1 cellular context compared by ENCODE assay signal in the genomic region with DNA sequence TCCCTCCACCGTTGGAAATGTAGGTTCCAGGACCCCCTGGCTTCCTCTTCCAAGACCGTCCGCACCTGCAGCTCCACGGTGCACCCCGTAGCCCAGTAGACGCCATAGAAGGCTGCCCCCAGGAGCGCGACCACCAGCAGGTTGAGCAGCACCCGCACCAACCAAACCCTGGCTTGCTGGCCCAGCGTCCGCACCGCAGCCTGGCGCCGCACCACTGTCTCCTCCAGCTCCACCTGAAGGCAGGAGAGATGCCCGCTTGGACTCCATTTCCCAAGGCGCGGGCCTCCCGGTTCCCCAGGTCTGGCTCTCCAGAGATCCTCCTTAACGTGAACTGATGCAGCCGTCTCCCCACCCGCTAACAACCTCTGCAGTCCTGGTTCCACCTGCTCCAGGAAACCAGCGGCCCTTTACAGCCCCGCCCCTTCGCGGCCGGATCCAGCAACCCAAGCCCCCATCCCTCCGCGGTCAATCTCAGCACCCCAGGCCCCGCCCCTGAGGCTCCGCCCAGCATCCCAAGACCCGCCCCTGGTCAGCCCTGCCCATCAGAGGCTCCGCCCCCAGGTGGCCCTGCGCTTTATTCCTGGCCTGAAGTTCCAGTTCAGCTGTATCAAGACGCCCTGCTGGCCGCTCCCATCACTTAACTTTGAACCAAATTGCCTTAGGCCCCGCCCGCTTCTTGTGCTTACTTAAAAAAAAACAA.
TF ChIP-seq lines count a peak whose summit lies in the region.

No MANE protein-coding gene starts in this region.

TF ChIP-seq in SK-N-SH, 30 proteins besides CTCF, POLR2A, EP300 and RAD21 (continued from another document):
- TF ChIP-seq, protein P1, sequence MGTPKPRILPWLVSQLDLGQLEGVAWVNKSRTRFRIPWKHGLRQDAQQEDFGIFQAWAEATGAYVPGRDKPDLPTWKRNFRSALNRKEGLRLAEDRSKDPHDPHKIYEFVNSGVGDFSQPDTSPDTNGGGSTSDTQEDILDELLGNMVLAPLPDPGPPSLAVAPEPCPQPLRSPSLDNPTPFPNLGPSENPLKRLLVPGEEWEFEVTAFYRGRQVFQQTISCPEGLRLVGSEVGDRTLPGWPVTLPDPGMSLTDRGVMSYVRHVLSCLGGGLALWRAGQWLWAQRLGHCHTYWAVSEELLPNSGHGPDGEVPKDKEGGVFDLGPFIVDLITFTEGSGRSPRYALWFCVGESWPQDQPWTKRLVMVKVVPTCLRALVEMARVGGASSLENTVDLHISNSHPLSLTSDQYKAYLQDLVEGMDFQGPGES (IDR thresholded peaks at IDR 0.05; ENCODE audit: low read depth, low read length) = no peak
- TF ChIP-seq, protein P2, sequence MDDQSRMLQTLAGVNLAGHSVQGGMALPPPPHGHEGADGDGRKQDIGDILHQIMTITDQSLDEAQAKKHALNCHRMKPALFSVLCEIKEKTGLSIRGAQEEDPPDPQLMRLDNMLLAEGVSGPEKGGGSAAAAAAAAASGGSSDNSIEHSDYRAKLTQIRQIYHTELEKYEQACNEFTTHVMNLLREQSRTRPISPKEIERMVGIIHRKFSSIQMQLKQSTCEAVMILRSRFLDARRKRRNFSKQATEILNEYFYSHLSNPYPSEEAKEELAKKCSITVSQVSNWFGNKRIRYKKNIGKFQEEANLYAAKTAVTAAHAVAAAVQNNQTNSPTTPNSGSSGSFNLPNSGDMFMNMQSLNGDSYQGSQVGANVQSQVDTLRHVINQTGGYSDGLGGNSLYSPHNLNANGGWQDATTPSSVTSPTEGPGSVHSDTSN (IDR thresholded peaks at IDR 0.05) = no peak
- TF ChIP-seq, protein P3, sequence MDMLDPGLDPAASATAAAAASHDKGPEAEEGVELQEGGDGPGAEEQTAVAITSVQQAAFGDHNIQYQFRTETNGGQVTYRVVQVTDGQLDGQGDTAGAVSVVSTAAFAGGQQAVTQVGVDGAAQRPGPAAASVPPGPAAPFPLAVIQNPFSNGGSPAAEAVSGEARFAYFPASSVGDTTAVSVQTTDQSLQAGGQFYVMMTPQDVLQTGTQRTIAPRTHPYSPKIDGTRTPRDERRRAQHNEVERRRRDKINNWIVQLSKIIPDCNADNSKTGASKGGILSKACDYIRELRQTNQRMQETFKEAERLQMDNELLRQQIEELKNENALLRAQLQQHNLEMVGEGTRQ (IDR thresholded peaks at IDR 0.05; ENCODE audit: borderline replicate concordance, low read depth, low read length) = no peak
- TF ChIP-seq GABPA (IDR thresholded peaks at IDR 0.05; ENCODE audit: low read depth) (no peak), FOXJ3 (CRISPR knock-in tag; IDR thresholded peaks at IDR 0.05) (no peak), CHD2 (IDR thresholded peaks at IDR 0.05; ENCODE audit: low read length, partially characterized antibody) (no peak), MXI1 (IDR thresholded peaks at IDR 0.05; ENCODE audit: low read depth, low read length) (no peak)
TF ChIP-seq in SK-N-SH: peak in this region for 0.
